In genomic region chr17:7862692-7863437, GRCh38 we compare ENCODE assay signal across 8 cellular contexts. TPM values are rescaled to one million over a fixed set of nuclear protein-coding genes. Genes with fewer than 3 reads are reported as not detected.
DNase-seq lines count a peak whose midpoint lies in the region; ATAC-seq, FAIRE-seq and TF ChIP-seq lines count a peak whose summit lies in the region.

No MANE protein-coding gene starts in this region.

- CTCF ChIA-PET in activated CD8-positive, alpha-beta T cell treated with anti-CD3 and anti-CD28 coated beads, Interleukin-2, amount 10 ng/mL, durations not matched to agents 7 days and 5 days (lab: Charles Lee): interaction anchor here (0.7 to 14.5 kb wide), 22 partner anchors 8 to 194 kb away, joined by 3 to 201 read pairs (median 8); partner anchors contain the start of genes CHD3 and RNF227

- TF ChIP-seq CTCF in sigmoid colon (IDR thresholded peaks at IDR 0.05): peak; percentile 75 to 87 (median 83)

- H3K36me3 Mint-ChIP-seq in activated CD8-positive, alpha-beta T cell treated with anti-CD3 and anti-CD28 coated beads, Interleukin-2, amount 10 ng/mL, durations not matched to agents 7 days and 5 days (ENCODE audit: low read depth): peaks cover 36% of the 10 kb centered on the region

- peaks cover 0 to 20% (median 14%) of the 10 kb centered on the region in 4 donors for H3K4me1 ChIP-seq in sigmoid colon

- H3K27me3 Mint-ChIP-seq in activated CD8-positive, alpha-beta T cell treated with anti-CD3 and anti-CD28 coated beads, Interleukin-2, amount 10 ng/mL, durations not matched to agents 7 days and 5 days (ENCODE audit: low read depth): no peaks in the 10 kb centered on the region

- H3K27ac Mint-ChIP-seq in activated CD8-positive, alpha-beta T cell treated with anti-CD3 and anti-CD28 coated beads, Interleukin-2, amount 10 ng/mL, durations not matched to agents 7 days and 5 days: no peak overlapping the region

- POLR2A ChIA-PET in activated CD8-positive, alpha-beta T cell treated with anti-CD3 and anti-CD28 coated beads, Interleukin-2, amount 10 ng/mL, durations not matched to agents 7 days and 5 days (lab: Charles Lee): interaction anchor here (0.5 kb wide), 1 partner anchor 512 kb away, joined by 4 read pairs; no protein-coding TSS in a partner anchor

- intact Hi-C loops in sigmoid colon (cut with DNase I): loop anchor here (1.0 to 5.0 kb wide), 2 partner anchors 127 to 194 kb away; no protein-coding TSS in a partner anchor

- peaks cover 20% of the 10 kb centered on the region for H3K4me1 Mint-ChIP-seq in activated CD8-positive, alpha-beta T cell treated with anti-CD3 and anti-CD28 coated beads, Interleukin-2, amount 10 ng/mL, durations not matched to agents 7 days and 5 days (ENCODE audit: low read depth)

- H3K36me3 ChIP-seq in sigmoid colon: peaks cover 0 to 20% (median 0%) of the 10 kb centered on the region in 4 donors
- peaks cover 49% of the 10 kb centered on the region for H3K36me3 ChIP-seq in MG63

- H3K4me3 ChIP-seq in sigmoid colon: no peak overlapping the region
- H3K4me3 ChIP-seq in MG63: no peak overlapping the region

- no peak for TF ChIP-seq EP300 in sigmoid colon (IDR thresholded peaks at IDR 0.05)

- no peaks in the 10 kb centered on the region for H3K27me3 ChIP-seq in sigmoid colon
- no peaks in the 10 kb centered on the region for H3K27me3 ChIP-seq in MG63

- 23 to 31% methylated on average over 3 of the region's 3 CpGs for WGBS in sigmoid colon, 2 donors

- no peak for ATAC-seq in activated CD8-positive, alpha-beta T cell treated with anti-CD3 and anti-CD28 coated beads, Interleukin-2, amount 10 ng/mL, durations not matched to agents 7 days and 5 days

- FAIRE-seq in frontal cortex (lab: Jason Lieb, UNC): no peak

- TF ChIP-seq POLR2A in sigmoid colon (IDR thresholded peaks at IDR 0.05): no peak

- H3K4me3 Mint-ChIP-seq in activated CD8-positive, alpha-beta T cell treated with anti-CD3 and anti-CD28 coated beads, Interleukin-2, amount 10 ng/mL, durations not matched to agents 7 days and 5 days: no peak overlapping the region

- H3K27ac ChIP-seq in sigmoid colon: no peak overlapping the region

- DNase-seq in activated CD8-positive, alpha-beta memory T cell treated with anti-CD3 and anti-CD28 coated beads for 24 hours: peak; percentile 72
- no peak for DNase-seq in activated CD8-positive, alpha-beta memory T cell treated with anti-CD3 and anti-CD28 coated beads, Interleukin-2, amount 50 U/mL, for 48 hours
- DNase-seq in NAMALWA (ENCODE audit: low spot score) (peak; percentile 51), frontal cortex (ENCODE audit: low spot score in 2 of 2) (peak; percentile 47 to 61), sigmoid colon (peak; percentile 74), MG63 (no peak), NOMO-1 treated with DMSO at 0.1 percent for 48 hours (lab: John Stamatoyannopoulos, UW; ENCODE audit: unreplicated experiment) (no peak)
- peak; percentile 61 for DNase-seq in activated CD8-positive, alpha-beta T cell treated with anti-CD3 and anti-CD28 coated beads, Interleukin-2, amount 10 ng/mL, durations not matched to agents 7 days and 5 days

- no peaks in the 10 kb centered on the region for H3K9me3 Mint-ChIP-seq in activated CD8-positive, alpha-beta T cell treated with anti-CD3 and anti-CD28 coated beads, Interleukin-2, amount 10 ng/mL, durations not matched to agents 7 days and 5 days (ENCODE audit: insufficient read depth)

- H3K9me3 ChIP-seq in sigmoid colon (no peaks in the 10 kb centered on the region), MG63 (peaks cover 4% of the 10 kb centered on the region; the same call in 1 of the 2 replicates)

RNA-seq across cellular contexts. Expression of gene CYB5D1, which starts 5.1 kb away (rescaled TPM):
- total RNA-seq in activated CD8-positive, alpha-beta T cell treated with anti-CD3 and anti-CD28 coated beads, Interleukin-2, amount 10 ng/mL, durations not matched to agents 7 days and 5 days: 10 to 100 TPM in 1 of 2 experiments, 1 to 10 TPM in 1; 9.8 to 11.2 TPM
- total RNA-seq in frontal cortex (15.1 TPM), sigmoid colon (10 to 100 TPM in 2 of 4 donors, 1 to 10 TPM in 2; 7.1 to 14.4 (median 10.7) TPM)
- polyA plus RNA-seq in sigmoid colon: 1 to 10 TPM; 4.2 to 8.6 (median 4.6) TPM
- total RNA-seq in MG63 (2014; rRNA removed; shearing (Covaris generic); ENCODE audit: low replicate concordance): 18.2 and 38.2 TPM in 2 replicates

RNA-seq across cellular contexts. Expression of gene NAA38, which starts 5.5 kb away (rescaled TPM):
- total RNA-seq in activated CD8-positive, alpha-beta T cell treated with anti-CD3 and anti-CD28 coated beads, Interleukin-2, amount 10 ng/mL, durations not matched to agents 7 days and 5 days: 10 to 100 TPM; 92.7 to 93.1 TPM
- 30.2 TPM for total RNA-seq in frontal cortex
- 100 to 1,000 TPM in 3 of 4 donors, 10 to 100 TPM in 1; 92.4 to 206 (median 106) TPM for total RNA-seq in sigmoid colon
- 100 to 1,000 TPM in 2 of 3 donors, 10 to 100 TPM in 1; 99.4 to 148 (median 138) TPM for polyA plus RNA-seq in sigmoid colon
- 74.9 and 264 TPM in 2 replicates for total RNA-seq in MG63 (2014; rRNA removed; shearing (Covaris generic); ENCODE audit: low replicate concordance)

RNA-seq across cellular contexts. Expression of gene TMEM88, which starts 8.0 kb away (rescaled TPM):
- total RNA-seq in activated CD8-positive, alpha-beta T cell treated with anti-CD3 and anti-CD28 coated beads, Interleukin-2, amount 10 ng/mL, durations not matched to agents 7 days and 5 days: 1 to 10 TPM in 1 of 2 experiments, under 1 TPM in 1; 0.87 to 1.2 TPM
- total RNA-seq in frontal cortex (1.2 TPM), sigmoid colon (10 to 100 TPM in 3 of 4 donors, 1 to 10 TPM in 1; 6.8 to 19.9 (median 10.5) TPM)
- polyA plus RNA-seq in sigmoid colon: 10 to 100 TPM in 1 of 3 donors, 1 to 10 TPM in 2; 2.4 to 11.4 (median 9.0) TPM
- total RNA-seq in MG63 (2014; rRNA removed; shearing (Covaris generic); ENCODE audit: low replicate concordance): not detected in 2 replicates

RNA-seq across cellular contexts. Expression of gene CHD3, which starts 25.7 kb away (rescaled TPM):
- 100 to 1,000 TPM; 125 to 129 TPM for total RNA-seq in activated CD8-positive, alpha-beta T cell treated with anti-CD3 and anti-CD28 coated beads, Interleukin-2, amount 10 ng/mL, durations not matched to agents 7 days and 5 days
- total RNA-seq in frontal cortex (276 TPM), sigmoid colon (100 to 1,000 TPM in 3 of 4 donors, 10 to 100 TPM in 1; 97.2 to 147 (median 117) TPM)
- polyA plus RNA-seq in sigmoid colon: 10 to 100 TPM; 33.8 to 88.9 (median 47.4) TPM
- total RNA-seq in MG63 (2014; rRNA removed; shearing (Covaris generic); ENCODE audit: low replicate concordance): 49.6 and 51.1 TPM in 2 replicates

RNA-seq across cellular contexts. Expression of gene KDM6B, which starts 28.8 kb away (rescaled TPM):
- total RNA-seq in activated CD8-positive, alpha-beta T cell treated with anti-CD3 and anti-CD28 coated beads, Interleukin-2, amount 10 ng/mL, durations not matched to agents 7 days and 5 days: 10 to 100 TPM; 12.4 to 12.6 TPM
- total RNA-seq in frontal cortex (15.1 TPM), sigmoid colon (10 to 100 TPM in 1 of 4 donors, 1 to 10 TPM in 3; 6.1 to 11.6 (median 8.5) TPM)
- polyA plus RNA-seq in sigmoid colon: 10 to 100 TPM in 1 of 3 donors, 1 to 10 TPM in 2; 5.5 to 19.4 (median 6.0) TPM
- 0.07 and 0.20 TPM in 2 replicates for total RNA-seq in MG63 (2014; rRNA removed; shearing (Covaris generic); ENCODE audit: low replicate concordance)

Comparison
In these comparisons a context has a peak if more than half of its experiments do, and no peak if none do; other contexts are left out.
1. DNase-seq: peak in activated CD8-positive, alpha-beta memory T cell treated with anti-CD3 and anti-CD28 coated beads for 24 hours (single experiment), NAMALWA (single experiment), activated CD8-positive, alpha-beta T cell treated with anti-CD3 and anti-CD28 coated beads, Interleukin-2, amount 10 ng/mL, durations not matched to agents 7 days and 5 days (single experiment), frontal cortex (2 of 2) and sigmoid colon (single experiment); none in activated CD8-positive, alpha-beta memory T cell treated with anti-CD3 and anti-CD28 coated beads, Interleukin-2, amount 50 U/mL, for 48 hours (single experiment), MG63 (single experiment) and NOMO-1 treated with DMSO at 0.1 percent for 48 hours (single experiment).